ENCODE assay signal across 2 cellular contexts in the genomic region with DNA sequence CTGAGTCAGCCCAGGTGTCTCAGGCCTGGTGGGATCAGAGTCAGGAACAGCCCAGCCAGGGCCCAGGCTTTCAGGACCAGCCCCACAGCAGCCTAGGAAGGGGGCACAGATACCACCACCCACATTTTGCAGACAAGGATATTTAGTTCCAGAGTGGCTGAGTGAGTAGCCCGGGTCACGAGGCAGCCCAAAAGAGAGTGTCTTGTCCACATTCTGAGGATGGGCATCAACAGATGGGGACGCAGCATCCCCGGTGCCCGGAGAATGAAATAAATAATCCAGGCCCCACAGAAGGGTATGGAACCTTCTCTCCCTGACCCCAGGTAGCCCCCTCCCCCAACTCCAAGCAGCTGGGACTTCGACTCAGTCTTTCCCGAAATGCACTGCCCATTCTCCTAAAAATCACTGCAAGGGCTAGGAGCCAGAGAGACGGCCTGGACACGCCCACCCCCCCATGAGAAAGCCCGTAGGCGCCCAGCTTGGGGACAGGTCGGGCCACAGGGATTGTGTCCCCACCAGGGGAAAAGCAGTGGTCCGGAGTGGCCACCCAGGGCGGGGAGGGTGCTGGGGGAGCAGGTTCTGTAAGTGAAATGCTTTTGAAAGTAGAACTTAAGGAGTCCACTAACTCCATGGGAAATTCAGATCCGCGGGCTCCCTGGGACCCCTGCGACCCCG.
TF ChIP-seq lines count a peak whose summit lies in the region.

No MANE protein-coding gene starts in this region.

TF ChIP-seq in GM23338, 12 proteins besides CTCF, POLR2A, EP300 and RAD21:
- TF ChIP-seq EZH2phosphoT487 (IDR thresholded peaks at IDR 0.05; ENCODE audit: unreplicated experiment) (no peak), JUNB (IDR thresholded peaks at IDR 0.05; ENCODE audit: unreplicated experiment) (no peak), CREB1 (CRISPR knock-in tag; IDR thresholded peaks at IDR 0.05; ENCODE audit: low read depth) (no peak), ZNF331 (CRISPR knock-in tag; IDR thresholded peaks at IDR 0.05; ENCODE audit: low read depth) (no peak)
- TF ChIP-seq, protein P1, sequence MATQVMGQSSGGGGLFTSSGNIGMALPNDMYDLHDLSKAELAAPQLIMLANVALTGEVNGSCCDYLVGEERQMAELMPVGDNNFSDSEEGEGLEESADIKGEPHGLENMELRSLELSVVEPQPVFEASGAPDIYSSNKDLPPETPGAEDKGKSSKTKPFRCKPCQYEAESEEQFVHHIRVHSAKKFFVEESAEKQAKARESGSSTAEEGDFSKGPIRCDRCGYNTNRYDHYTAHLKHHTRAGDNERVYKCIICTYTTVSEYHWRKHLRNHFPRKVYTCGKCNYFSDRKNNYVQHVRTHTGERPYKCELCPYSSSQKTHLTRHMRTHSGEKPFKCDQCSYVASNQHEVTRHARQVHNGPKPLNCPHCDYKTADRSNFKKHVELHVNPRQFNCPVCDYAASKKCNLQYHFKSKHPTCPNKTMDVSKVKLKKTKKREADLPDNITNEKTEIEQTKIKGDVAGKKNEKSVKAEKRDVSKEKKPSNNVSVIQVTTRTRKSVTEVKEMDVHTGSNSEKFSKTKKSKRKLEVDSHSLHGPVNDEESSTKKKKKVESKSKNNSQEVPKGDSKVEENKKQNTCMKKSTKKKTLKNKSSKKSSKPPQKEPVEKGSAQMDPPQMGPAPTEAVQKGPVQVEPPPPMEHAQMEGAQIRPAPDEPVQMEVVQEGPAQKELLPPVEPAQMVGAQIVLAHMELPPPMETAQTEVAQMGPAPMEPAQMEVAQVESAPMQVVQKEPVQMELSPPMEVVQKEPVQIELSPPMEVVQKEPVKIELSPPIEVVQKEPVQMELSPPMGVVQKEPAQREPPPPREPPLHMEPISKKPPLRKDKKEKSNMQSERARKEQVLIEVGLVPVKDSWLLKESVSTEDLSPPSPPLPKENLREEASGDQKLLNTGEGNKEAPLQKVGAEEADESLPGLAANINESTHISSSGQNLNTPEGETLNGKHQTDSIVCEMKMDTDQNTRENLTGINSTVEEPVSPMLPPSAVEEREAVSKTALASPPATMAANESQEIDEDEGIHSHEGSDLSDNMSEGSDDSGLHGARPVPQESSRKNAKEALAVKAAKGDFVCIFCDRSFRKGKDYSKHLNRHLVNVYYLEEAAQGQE (IDR thresholded peaks at IDR 0.05; ENCODE audit: unreplicated experiment), result no peak
- TF ChIP-seq, protein P2, sequence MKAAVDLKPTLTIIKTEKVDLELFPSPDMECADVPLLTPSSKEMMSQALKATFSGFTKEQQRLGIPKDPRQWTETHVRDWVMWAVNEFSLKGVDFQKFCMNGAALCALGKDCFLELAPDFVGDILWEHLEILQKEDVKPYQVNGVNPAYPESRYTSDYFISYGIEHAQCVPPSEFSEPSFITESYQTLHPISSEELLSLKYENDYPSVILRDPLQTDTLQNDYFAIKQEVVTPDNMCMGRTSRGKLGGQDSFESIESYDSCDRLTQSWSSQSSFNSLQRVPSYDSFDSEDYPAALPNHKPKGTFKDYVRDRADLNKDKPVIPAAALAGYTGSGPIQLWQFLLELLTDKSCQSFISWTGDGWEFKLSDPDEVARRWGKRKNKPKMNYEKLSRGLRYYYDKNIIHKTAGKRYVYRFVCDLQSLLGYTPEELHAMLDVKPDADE (IDR thresholded peaks at IDR 0.05), result no peak

TF ChIP-seq in WTC11, 78 proteins besides CTCF, POLR2A, EP300 and RAD21:
- TF ChIP-seq, protein P3, sequence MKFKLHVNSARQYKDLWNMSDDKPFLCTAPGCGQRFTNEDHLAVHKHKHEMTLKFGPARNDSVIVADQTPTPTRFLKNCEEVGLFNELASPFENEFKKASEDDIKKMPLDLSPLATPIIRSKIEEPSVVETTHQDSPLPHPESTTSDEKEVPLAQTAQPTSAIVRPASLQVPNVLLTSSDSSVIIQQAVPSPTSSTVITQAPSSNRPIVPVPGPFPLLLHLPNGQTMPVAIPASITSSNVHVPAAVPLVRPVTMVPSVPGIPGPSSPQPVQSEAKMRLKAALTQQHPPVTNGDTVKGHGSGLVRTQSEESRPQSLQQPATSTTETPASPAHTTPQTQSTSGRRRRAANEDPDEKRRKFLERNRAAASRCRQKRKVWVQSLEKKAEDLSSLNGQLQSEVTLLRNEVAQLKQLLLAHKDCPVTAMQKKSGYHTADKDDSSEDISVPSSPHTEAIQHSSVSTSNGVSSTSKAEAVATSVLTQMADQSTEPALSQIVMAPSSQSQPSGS (CRISPR knock-in tag; IDR thresholded peaks at IDR 0.05; ENCODE audit: borderline replicate concordance, low read depth), result no peak
- TF ChIP-seq GRHL2 (CRISPR knock-in tag; IDR thresholded peaks at IDR 0.05; ENCODE audit: insufficient replicate concordance, severe bottlenecking) (no peak), HMGA2 (CRISPR knock-in tag; IDR thresholded peaks at IDR 0.05) (no peak), ZNF219 (CRISPR knock-in tag; IDR thresholded peaks at IDR 0.05; ENCODE audit: borderline replicate concordance) (no peak), NFE2L1 (CRISPR knock-in tag; IDR thresholded peaks at IDR 0.05) (no peak), GTF2I (CRISPR knock-in tag; conservative IDR thresholded peaks at IDR 0.05) (no peak), CREB1 (CRISPR knock-in tag; IDR thresholded peaks at IDR 0.05) (no peak), NR2C2 (CRISPR knock-in tag; IDR thresholded peaks at IDR 0.05) (no peak), RELA (CRISPR knock-in tag; IDR thresholded peaks at IDR 0.05; ENCODE audit: borderline replicate concordance) (no peak), ETV6 (CRISPR knock-in tag; IDR thresholded peaks at IDR 0.05) (no peak), ELF4 (CRISPR knock-in tag; IDR thresholded peaks at IDR 0.05; ENCODE audit: low read depth) (no peak), JAZF1 (CRISPR knock-in tag; IDR thresholded peaks at IDR 0.05) (no peak), SMAD4 (CRISPR knock-in tag; IDR thresholded peaks at IDR 0.05) (no peak), SOX15 (CRISPR knock-in tag; IDR thresholded peaks at IDR 0.05) (no peak)
- TF ChIP-seq, protein P4, sequence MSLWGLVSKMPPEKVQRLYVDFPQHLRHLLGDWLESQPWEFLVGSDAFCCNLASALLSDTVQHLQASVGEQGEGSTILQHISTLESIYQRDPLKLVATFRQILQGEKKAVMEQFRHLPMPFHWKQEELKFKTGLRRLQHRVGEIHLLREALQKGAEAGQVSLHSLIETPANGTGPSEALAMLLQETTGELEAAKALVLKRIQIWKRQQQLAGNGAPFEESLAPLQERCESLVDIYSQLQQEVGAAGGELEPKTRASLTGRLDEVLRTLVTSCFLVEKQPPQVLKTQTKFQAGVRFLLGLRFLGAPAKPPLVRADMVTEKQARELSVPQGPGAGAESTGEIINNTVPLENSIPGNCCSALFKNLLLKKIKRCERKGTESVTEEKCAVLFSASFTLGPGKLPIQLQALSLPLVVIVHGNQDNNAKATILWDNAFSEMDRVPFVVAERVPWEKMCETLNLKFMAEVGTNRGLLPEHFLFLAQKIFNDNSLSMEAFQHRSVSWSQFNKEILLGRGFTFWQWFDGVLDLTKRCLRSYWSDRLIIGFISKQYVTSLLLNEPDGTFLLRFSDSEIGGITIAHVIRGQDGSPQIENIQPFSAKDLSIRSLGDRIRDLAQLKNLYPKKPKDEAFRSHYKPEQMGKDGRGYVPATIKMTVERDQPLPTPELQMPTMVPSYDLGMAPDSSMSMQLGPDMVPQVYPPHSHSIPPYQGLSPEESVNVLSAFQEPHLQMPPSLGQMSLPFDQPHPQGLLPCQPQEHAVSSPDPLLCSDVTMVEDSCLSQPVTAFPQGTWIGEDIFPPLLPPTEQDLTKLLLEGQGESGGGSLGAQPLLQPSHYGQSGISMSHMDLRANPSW (CRISPR knock-in tag; conservative IDR thresholded peaks at IDR 0.05; ENCODE audit: low read depth), result no peak
- TF ChIP-seq, protein P5, sequence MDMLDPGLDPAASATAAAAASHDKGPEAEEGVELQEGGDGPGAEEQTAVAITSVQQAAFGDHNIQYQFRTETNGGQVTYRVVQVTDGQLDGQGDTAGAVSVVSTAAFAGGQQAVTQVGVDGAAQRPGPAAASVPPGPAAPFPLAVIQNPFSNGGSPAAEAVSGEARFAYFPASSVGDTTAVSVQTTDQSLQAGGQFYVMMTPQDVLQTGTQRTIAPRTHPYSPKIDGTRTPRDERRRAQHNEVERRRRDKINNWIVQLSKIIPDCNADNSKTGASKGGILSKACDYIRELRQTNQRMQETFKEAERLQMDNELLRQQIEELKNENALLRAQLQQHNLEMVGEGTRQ (CRISPR knock-in tag; IDR thresholded peaks at IDR 0.05), result no peak
- TF ChIP-seq, protein P6, sequence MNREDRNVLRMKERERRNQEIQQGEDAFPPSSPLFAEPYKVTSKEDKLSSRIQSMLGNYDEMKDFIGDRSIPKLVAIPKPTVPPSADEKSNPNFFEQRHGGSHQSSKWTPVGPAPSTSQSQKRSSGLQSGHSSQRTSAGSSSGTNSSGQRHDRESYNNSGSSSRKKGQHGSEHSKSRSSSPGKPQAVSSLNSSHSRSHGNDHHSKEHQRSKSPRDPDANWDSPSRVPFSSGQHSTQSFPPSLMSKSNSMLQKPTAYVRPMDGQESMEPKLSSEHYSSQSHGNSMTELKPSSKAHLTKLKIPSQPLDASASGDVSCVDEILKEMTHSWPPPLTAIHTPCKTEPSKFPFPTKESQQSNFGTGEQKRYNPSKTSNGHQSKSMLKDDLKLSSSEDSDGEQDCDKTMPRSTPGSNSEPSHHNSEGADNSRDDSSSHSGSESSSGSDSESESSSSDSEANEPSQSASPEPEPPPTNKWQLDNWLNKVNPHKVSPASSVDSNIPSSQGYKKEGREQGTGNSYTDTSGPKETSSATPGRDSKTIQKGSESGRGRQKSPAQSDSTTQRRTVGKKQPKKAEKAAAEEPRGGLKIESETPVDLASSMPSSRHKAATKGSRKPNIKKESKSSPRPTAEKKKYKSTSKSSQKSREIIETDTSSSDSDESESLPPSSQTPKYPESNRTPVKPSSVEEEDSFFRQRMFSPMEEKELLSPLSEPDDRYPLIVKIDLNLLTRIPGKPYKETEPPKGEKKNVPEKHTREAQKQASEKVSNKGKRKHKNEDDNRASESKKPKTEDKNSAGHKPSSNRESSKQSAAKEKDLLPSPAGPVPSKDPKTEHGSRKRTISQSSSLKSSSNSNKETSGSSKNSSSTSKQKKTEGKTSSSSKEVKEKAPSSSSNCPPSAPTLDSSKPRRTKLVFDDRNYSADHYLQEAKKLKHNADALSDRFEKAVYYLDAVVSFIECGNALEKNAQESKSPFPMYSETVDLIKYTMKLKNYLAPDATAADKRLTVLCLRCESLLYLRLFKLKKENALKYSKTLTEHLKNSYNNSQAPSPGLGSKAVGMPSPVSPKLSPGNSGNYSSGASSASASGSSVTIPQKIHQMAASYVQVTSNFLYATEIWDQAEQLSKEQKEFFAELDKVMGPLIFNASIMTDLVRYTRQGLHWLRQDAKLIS (CRISPR knock-in tag; IDR thresholded peaks at IDR 0.05; ENCODE audit: borderline replicate concordance), result no peak
- TF ChIP-seq, protein P7, sequence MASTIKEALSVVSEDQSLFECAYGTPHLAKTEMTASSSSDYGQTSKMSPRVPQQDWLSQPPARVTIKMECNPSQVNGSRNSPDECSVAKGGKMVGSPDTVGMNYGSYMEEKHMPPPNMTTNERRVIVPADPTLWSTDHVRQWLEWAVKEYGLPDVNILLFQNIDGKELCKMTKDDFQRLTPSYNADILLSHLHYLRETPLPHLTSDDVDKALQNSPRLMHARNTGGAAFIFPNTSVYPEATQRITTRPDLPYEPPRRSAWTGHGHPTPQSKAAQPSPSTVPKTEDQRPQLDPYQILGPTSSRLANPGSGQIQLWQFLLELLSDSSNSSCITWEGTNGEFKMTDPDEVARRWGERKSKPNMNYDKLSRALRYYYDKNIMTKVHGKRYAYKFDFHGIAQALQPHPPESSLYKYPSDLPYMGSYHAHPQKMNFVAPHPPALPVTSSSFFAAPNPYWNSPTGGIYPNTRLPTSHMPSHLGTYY (CRISPR knock-in tag; IDR thresholded peaks at IDR 0.05), result no peak
- TF ChIP-seq, protein P8, sequence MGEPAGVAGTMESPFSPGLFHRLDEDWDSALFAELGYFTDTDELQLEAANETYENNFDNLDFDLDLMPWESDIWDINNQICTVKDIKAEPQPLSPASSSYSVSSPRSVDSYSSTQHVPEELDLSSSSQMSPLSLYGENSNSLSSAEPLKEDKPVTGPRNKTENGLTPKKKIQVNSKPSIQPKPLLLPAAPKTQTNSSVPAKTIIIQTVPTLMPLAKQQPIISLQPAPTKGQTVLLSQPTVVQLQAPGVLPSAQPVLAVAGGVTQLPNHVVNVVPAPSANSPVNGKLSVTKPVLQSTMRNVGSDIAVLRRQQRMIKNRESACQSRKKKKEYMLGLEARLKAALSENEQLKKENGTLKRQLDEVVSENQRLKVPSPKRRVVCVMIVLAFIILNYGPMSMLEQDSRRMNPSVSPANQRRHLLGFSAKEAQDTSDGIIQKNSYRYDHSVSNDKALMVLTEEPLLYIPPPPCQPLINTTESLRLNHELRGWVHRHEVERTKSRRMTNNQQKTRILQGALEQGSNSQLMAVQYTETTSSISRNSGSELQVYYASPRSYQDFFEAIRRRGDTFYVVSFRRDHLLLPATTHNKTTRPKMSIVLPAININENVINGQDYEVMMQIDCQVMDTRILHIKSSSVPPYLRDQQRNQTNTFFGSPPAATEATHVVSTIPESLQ (CRISPR knock-in tag; IDR thresholded peaks at IDR 0.05), result no peak
- TF ChIP-seq, protein P9, sequence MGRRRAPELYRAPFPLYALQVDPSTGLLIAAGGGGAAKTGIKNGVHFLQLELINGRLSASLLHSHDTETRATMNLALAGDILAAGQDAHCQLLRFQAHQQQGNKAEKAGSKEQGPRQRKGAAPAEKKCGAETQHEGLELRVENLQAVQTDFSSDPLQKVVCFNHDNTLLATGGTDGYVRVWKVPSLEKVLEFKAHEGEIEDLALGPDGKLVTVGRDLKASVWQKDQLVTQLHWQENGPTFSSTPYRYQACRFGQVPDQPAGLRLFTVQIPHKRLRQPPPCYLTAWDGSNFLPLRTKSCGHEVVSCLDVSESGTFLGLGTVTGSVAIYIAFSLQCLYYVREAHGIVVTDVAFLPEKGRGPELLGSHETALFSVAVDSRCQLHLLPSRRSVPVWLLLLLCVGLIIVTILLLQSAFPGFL (CRISPR knock-in tag; IDR thresholded peaks at IDR 0.05; ENCODE audit: borderline replicate concordance), result no peak
